In the genomic region with DNA sequence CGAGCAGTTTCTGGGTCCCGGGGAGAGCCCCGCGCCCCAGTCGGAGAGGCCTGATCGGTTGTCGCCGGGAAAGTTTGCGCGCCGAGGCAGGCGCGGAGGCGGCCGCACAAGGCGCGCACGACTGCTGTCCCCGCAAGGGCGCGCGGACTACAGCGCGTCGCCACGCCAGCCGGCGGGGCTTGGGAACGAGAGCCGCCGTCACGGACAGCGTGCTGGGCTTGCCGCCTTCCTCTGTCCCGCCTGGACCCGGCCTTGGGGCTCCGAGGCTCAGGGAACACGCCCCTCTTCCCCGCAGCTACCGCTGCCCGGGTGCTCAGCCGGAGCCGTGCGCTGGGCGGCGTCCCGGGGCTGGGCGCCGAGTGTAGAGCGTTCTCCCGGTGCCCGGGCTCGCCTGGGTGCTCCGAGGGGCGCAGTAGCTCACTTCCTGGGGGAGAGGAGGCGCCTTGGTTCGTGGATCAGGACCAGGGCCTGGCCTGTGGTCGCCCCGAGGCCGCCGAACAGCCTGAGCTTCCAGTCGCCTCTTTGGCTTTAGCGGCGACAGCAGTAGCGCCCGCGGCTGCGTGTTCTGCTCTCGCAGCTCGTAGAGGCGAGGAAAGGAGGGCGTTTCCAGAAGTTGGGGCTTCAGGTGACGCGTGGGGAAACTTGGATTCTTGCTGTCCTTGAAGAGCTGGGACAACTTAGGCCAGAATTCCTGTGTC, we compare ENCODE assay signal across 8 cellular contexts. TPM values are rescaled to one million over a fixed set of nuclear protein-coding genes. Genes with fewer than 3 reads are reported as not detected.
DNase-seq lines count a peak whose midpoint lies in the region; TF ChIP-seq lines count a peak whose summit lies in the region.

No MANE protein-coding gene starts in this region.

- DNase-seq in BE2C = peak; percentile 62
- peak; percentile 12 for DNase-seq in HFFc6
- peak; percentile 31 for DNase-seq in T-helper 2 cell treated with Interferon-gamma antibody and Interleukin-4, amounts not matched to agents 5 μg/mL and 100 μg/mL, for 36 hours (ENCODE audit: low spot score)
- peak; percentile 17 for DNase-seq in central memory CD4-positive, alpha-beta T cell
- peak; percentile 70 for DNase-seq in islet precursor cell
- DNase-seq in NCI-H446 (lab: John Stamatoyannopoulos, UW) = no peak
- no peak for DNase-seq in T-helper 9 cell

- H3K4me1 ChIP-seq in BE2C = peaks cover 7% of the 10 kb centered on the region; the same call in 1 of the 2 replicates
- peaks cover 9 to 22% (median 18%) of the 10 kb centered on the region in 3 donors for H3K4me1 ChIP-seq in skeletal muscle tissue (ENCODE audit: control insufficient read depth in 3 of 3, insufficient read depth in 3 of 3, low read length in 3 of 3)

- no peaks in the 10 kb centered on the region for H3K9me3 ChIP-seq in BE2C
- no peaks in the 10 kb centered on the region for H3K9me3 ChIP-seq in skeletal muscle tissue (ENCODE audit: control insufficient read depth in 3 of 3, low read length in 3 of 3)

- peaks cover 4% of the 10 kb centered on the region; the same call in 1 of the 2 replicates for H3K36me3 Mint-ChIP-seq in HFFc6 (ENCODE audit: low read depth)
- H3K36me3 Mint-ChIP-seq in T-helper 2 cell treated with Interferon-gamma antibody and Interleukin-4, amounts not matched to agents 5 μg/mL and 100 μg/mL, for 36 hours (ENCODE audit: low read depth) = peaks cover 2% of the 10 kb centered on the region

- peak overlapping the region; percentile 94 for H3K27ac Mint-ChIP-seq in HFFc6
- no peak overlapping the region for H3K27ac Mint-ChIP-seq in T-helper 2 cell treated with Interferon-gamma antibody and Interleukin-4, amounts not matched to agents 5 μg/mL and 100 μg/mL, for 36 hours

- peak overlapping the region; percentile 78 for H3K27ac ChIP-seq in skeletal muscle tissue (ENCODE audit: low read depth, low read length)

- H3K36me3 ChIP-seq in BE2C (no peaks in the 10 kb centered on the region), skeletal muscle tissue (ENCODE audit: control insufficient read depth in 3 of 3, insufficient read depth in 3 of 3, low read length in 3 of 3) (peaks cover 0 to 3% (median 0%) of the 10 kb centered on the region in 3 donors)

- no peaks in the 10 kb centered on the region for H3K27me3 Mint-ChIP-seq in HFFc6 (ENCODE audit: insufficient read depth)
- peaks cover 34% of the 10 kb centered on the region for H3K27me3 Mint-ChIP-seq in T-helper 2 cell treated with Interferon-gamma antibody and Interleukin-4, amounts not matched to agents 5 μg/mL and 100 μg/mL, for 36 hours (ENCODE audit: low read depth)

- no peaks in the 10 kb centered on the region for H3K27me3 ChIP-seq in BE2C
- no peaks in the 10 kb centered on the region for H3K27me3 ChIP-seq in skeletal muscle tissue (ENCODE audit: control insufficient read depth in 3 of 3, insufficient read depth in 3 of 3, low read length in 3 of 3)

- H3K9ac ChIP-seq in skeletal muscle tissue (ENCODE audit: low read depth in 1 of 3, low read length in 3 of 3) = peak overlapping the region; percentile 91 to 98 (median 97)

- peak; percentile 31 for TF ChIP-seq CTCF in BE2C (IDR thresholded peaks at IDR 0.05; ENCODE audit: low read depth, low read length)
- peak; percentile 48; the same call in 1 of the 2 replicates for TF ChIP-seq CTCF in HFFc6 (IDR thresholded peaks at IDR 0.05)

- no peaks in the 10 kb centered on the region for H3K9me3 Mint-ChIP-seq in HFFc6
- H3K9me3 Mint-ChIP-seq in T-helper 2 cell treated with Interferon-gamma antibody and Interleukin-4, amounts not matched to agents 5 μg/mL and 100 μg/mL, for 36 hours = no peaks in the 10 kb centered on the region

- peak overlapping the region; percentile 95 for H3K4me3 Mint-ChIP-seq in HFFc6
- peak overlapping the region; percentile 95 for H3K4me3 Mint-ChIP-seq in T-helper 2 cell treated with Interferon-gamma antibody and Interleukin-4, amounts not matched to agents 5 μg/mL and 100 μg/mL, for 36 hours

- H3K4me3 ChIP-seq in BE2C (ENCODE audit: low read depth, low read length) (peak overlapping the region; percentile 94), skeletal muscle tissue (ENCODE audit: low read length in 3 of 3) (peak overlapping the region; percentile 93 to 97 (median 96))

- H3K4me1 Mint-ChIP-seq in HFFc6 (ENCODE audit: low read depth) = peaks cover 41% of the 10 kb centered on the region
- peaks cover 13% of the 10 kb centered on the region for H3K4me1 Mint-ChIP-seq in T-helper 2 cell treated with Interferon-gamma antibody and Interleukin-4, amounts not matched to agents 5 μg/mL and 100 μg/mL, for 36 hours (ENCODE audit: low read depth)

RNA-seq across cellular contexts. Expression of gene TLN2, which starts 1.4 kb away (rescaled TPM):
- polyA plus RNA-seq in BE2C (2012; ENCODE audit: insufficient read depth, insufficient read length, low read depth) = 6.7 TPM
- total RNA-seq in HFFc6 (2021; fragmentation: NEBNext Ultra II Directional; extraction: Animal tissue kit (Norgen Biotek cat#: 25700)) = 10 to 100 TPM; 24.6 to 30.2 (median 27.2) TPM
- total RNA-seq in skeletal muscle tissue = 89.2 TPM

Comparison
In these comparisons a context has a peak if more than half of its experiments do, and no peak if none do; other contexts are left out.
1. DNase-seq: peak in BE2C (single experiment), HFFc6 (single experiment), T-helper 2 cell treated with Interferon-gamma antibody and Interleukin-4, amounts not matched to agents 5 μg/mL and 100 μg/mL, for 36 hours (single experiment), central memory CD4-positive, alpha-beta T cell (single experiment) and islet precursor cell (single experiment); none in NCI-H446 (0 of 2) and T-helper 9 cell (single experiment).